In the genomic region with DNA sequence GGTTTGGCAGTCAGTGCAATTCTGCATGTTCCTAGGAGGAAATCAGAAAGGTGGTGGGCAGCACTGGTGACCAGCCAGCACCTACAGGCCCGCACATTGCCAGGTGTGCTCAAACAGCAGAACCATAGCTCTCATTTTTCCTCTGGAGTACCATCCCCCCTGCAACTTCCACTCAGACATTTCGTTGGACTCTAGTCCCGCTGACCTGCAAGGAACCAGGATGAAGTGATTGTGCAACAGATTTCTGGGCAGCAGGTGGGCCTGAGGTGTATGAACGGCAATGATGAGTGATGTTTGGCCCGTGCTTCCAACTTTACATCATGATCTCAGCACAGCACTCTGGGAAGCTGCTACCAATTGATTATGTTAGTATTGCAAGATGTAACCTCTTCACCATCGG, we compare ENCODE assay signal across 16 cellular contexts.
DNase-seq lines count a peak whose midpoint lies in the region; ATAC-seq, FAIRE-seq and TF ChIP-seq lines count a peak whose summit lies in the region.
"Had no signal": no experiment of that assay in that cellular context is flagged by ENCODE, and none has a peak within 500 bp of the region (broad histone marks: within the 10 kb centered on the region; RNA-seq: fewer than 3 reads in every experiment).

No MANE protein-coding gene starts in this region.

- no peaks in the 10 kb centered on the region for H3K36me3 ChIP-seq in endodermal cell (ENCODE audit: control insufficient read depth, insufficient read depth, low read length)
- no peaks in the 10 kb centered on the region for H3K36me3 ChIP-seq in smooth muscle cell (ENCODE audit: low read depth)

- no peaks in the 10 kb centered on the region for H4K20me1 ChIP-seq in smooth muscle cell (ENCODE audit: low read depth)

- TF ChIP-seq CTCF in endodermal cell (conservative IDR thresholded peaks at IDR 0.05) (no peak), neural crest cell (conservative IDR thresholded peaks at IDR 0.05) (no peak), smooth muscle cell (IDR thresholded peaks at IDR 0.05; ENCODE audit: borderline replicate concordance, insufficient read depth, poor library complexity, severe bottlenecking) (no peak)

- WGBS in endodermal cell (ENCODE audit: insufficient coverage in 1 of 2, insufficient read length in 1 of 2), 2 experiments, result 96 to 97% methylated on average over 4 to 6 of the region's 6 CpGs
- WGBS in smooth muscle cell (ENCODE audit: low lambda C conversion rate), result 96% methylated on average over 6 of the region's 6 CpGs

- peak; percentile 35 for DNase-seq in endodermal cell
- no peak for DNase-seq in neural crest cell (ENCODE audit: low read depth, low spot score)
- DNase-seq in urothelium cell line (ENCODE audit: low spot score), result no peak
- no peak for DNase-seq in activated CD8-positive, alpha-beta memory T cell treated with anti-CD3 and anti-CD28 coated beads for 24 hours
- DNase-seq in smooth muscle cell (lab: John Stamatoyannopoulos, UW; ENCODE audit: unreplicated experiment), result no peak
- DNase-seq: C1 segment of cervical spinal cord; Calu3; CD4-positive, alpha-beta memory T cell; COR-L47; DMS79 treated with DMSO at 0.1 percent for 48 hours; GF-D8; H9 had no signal

- H3K27ac Mint-ChIP-seq in endodermal cell, result no peak overlapping the region
- peak overlapping the region; percentile 35 for H3K27ac Mint-ChIP-seq in neural crest cell (ENCODE audit: unreplicated experiment)
- H3K27ac Mint-ChIP-seq: GM23338, H9 had no signal

- no peaks in the 10 kb centered on the region for H3K79me2 ChIP-seq in smooth muscle cell (ENCODE audit: low read depth)

- H3K4me3 Mint-ChIP-seq in endodermal cell, result no peak overlapping the region
- no peak overlapping the region for H3K4me3 Mint-ChIP-seq in neural crest cell
- H3K4me3 Mint-ChIP-seq: CD4-positive, alpha-beta memory T cell; GM23338; H9 had no signal

- H3K9ac ChIP-seq in endodermal cell (ENCODE audit: extremely low read depth, low read length, poor library complexity, severe bottlenecking), result no peak overlapping the region
- H3K9ac ChIP-seq in smooth muscle cell (ENCODE audit: low read depth), result no peak overlapping the region

- H3K27ac ChIP-seq in endodermal cell (ENCODE audit: low read depth, low read length), result no peak overlapping the region
- H3K27ac ChIP-seq in smooth muscle cell (ENCODE audit: low read depth), result no peak overlapping the region

- H2AFZ ChIP-seq in smooth muscle cell (ENCODE audit: low read depth), result no peak overlapping the region
- H2AFZ ChIP-seq: GM23338 had no signal

- H3K9me3 Mint-ChIP-seq in endodermal cell (no peaks in the 10 kb centered on the region), neural crest cell (no peaks in the 10 kb centered on the region)
- H3K9me3 Mint-ChIP-seq: CD4-positive, alpha-beta memory T cell; GM23338; H9 had no signal

- H3K27me3 Mint-ChIP-seq in endodermal cell (ENCODE audit: insufficient read depth), result no peaks in the 10 kb centered on the region
- no peaks in the 10 kb centered on the region for H3K27me3 Mint-ChIP-seq in neural crest cell (ENCODE audit: low read depth)

- H3K9me3 ChIP-seq in endodermal cell (ENCODE audit: control insufficient read depth, low read length) (no peaks in the 10 kb centered on the region), smooth muscle cell (replicated peaks; ENCODE audit: low read depth) (no peaks in the 10 kb centered on the region)

- ATAC-seq in HG02759 (IDR thresholded peaks at IDR 0.05; ENCODE audit: unreplicated experiment), result no peak
- ATAC-seq: GM23338 had no signal

- H3K4me1 ChIP-seq in endodermal cell (ENCODE audit: control insufficient read depth, insufficient read depth, low read length), result no peaks in the 10 kb centered on the region
- peaks cover 18% of the 10 kb centered on the region for H3K4me1 ChIP-seq in smooth muscle cell (ENCODE audit: low read depth)

- H3K4me1 Mint-ChIP-seq in endodermal cell (peaks cover 16% of the 10 kb centered on the region), neural crest cell (no peaks in the 10 kb centered on the region)
- H3K4me1 Mint-ChIP-seq: CD4-positive, alpha-beta memory T cell had no signal

- peak; percentile 73 for FAIRE-seq in urothelium cell line (lab: Jason Lieb, UNC)
- FAIRE-seq: GM12891, GM18507 had no signal

- H3K27me3 ChIP-seq in endodermal cell (ENCODE audit: control insufficient read depth, insufficient read depth, low read length, poor library complexity, severe bottlenecking) (no peaks in the 10 kb centered on the region), smooth muscle cell (ENCODE audit: low read depth) (no peaks in the 10 kb centered on the region)

- H3K36me3 Mint-ChIP-seq in endodermal cell (ENCODE audit: low read depth), result peaks cover 29% of the 10 kb centered on the region
- H3K36me3 Mint-ChIP-seq in neural crest cell (ENCODE audit: low read depth), result no peaks in the 10 kb centered on the region
- H3K36me3 Mint-ChIP-seq: CD4-positive, alpha-beta memory T cell had no signal

- H3K4me3 ChIP-seq in endodermal cell (ENCODE audit: low read length) (no peak overlapping the region), smooth muscle cell (no peak overlapping the region)
- H3K4me3 ChIP-seq: GM23338 had no signal

- no peaks in the 10 kb centered on the region for H3F3A ChIP-seq in smooth muscle cell (ENCODE audit: low read depth)

- no peak overlapping the region for H3K4me2 ChIP-seq in smooth muscle cell
- H3K4me2 ChIP-seq: GM23338 had no signal
